Comparison of ENCODE assay signal across 8 cellular contexts in genomic region chr2:24490674-24491625, GRCh38. TPM values are rescaled to one million over a fixed set of nuclear protein-coding genes. Genes with fewer than 3 reads are reported as not detected.
DNase-seq lines count a peak whose midpoint lies in the region; ATAC-seq and TF ChIP-seq lines count a peak whose summit lies in the region.

NCOA1 (plus strand) TSS chr2:24491254; CDS start chr2:24658678, 167,424 bp downstream.

- CTCF ChIA-PET in HEK293T (lab: Yijun Ruan, JAX): no interaction called here
- CTCF ChIA-PET in activated naive CD4-positive, alpha-beta T cell treated with anti-CD3 and anti-CD28 coated beads, Interleukin-2, amount 10 ng/mL, durations not matched to agents 7 days and 5 days (lab: Charles Lee): interaction anchor here (0.8 to 1.8 kb wide), 3 partner anchors 12 to 337 kb away, joined by 3 to 4 read pairs (median 3); no protein-coding TSS in a partner anchor

- peak within 1 kb of the TSS; percentile 88 for H3K4me3 Mint-ChIP-seq in activated naive CD4-positive, alpha-beta T cell treated with anti-CD3 and anti-CD28 coated beads, Interleukin-2, amount 10 ng/mL, durations not matched to agents 7 days and 5 days

- peak within 1 kb of the TSS; percentile 85 for H3K4me3 ChIP-seq in SK-N-MC

- H3K9me3 Mint-ChIP-seq in activated naive CD4-positive, alpha-beta T cell treated with anti-CD3 and anti-CD28 coated beads, Interleukin-2, amount 10 ng/mL, durations not matched to agents 7 days and 5 days: no peaks in the 10 kb centered on the region

- H3K36me3 Mint-ChIP-seq in activated naive CD4-positive, alpha-beta T cell treated with anti-CD3 and anti-CD28 coated beads, Interleukin-2, amount 10 ng/mL, durations not matched to agents 7 days and 5 days: peaks cover 5% of the 10 kb centered on the region

- peak; percentile 71 for DNase-seq in GM04504 (ENCODE audit: low read depth)
- peak; percentile 90 for DNase-seq in HEK293T (ENCODE audit: extremely low spot score)
- DNase-seq in NAMALWA (ENCODE audit: low spot score): peak; percentile 89
- DNase-seq in SK-N-MC (ENCODE audit: low read depth, low spot score): no peak
- peak; percentile 94 for DNase-seq in activated naive CD4-positive, alpha-beta T cell treated with anti-CD3 and anti-CD28 coated beads, Interleukin-2, amount 10 ng/mL, durations not matched to agents 7 days and 5 days
- DNase-seq in globus pallidus (ENCODE audit: low spot score): peak; percentile 90
- DNase-seq in omental fat pad (ENCODE audit: low spot score): peak; percentile 66

- TF ChIP-seq CTCF in omental fat pad (IDR thresholded peaks at IDR 0.05): no peak

- H3K27ac ChIP-seq in SK-N-MC: peak within 1 kb of the TSS; percentile 65
- peak within 1 kb of the TSS; percentile 87 for H3K27ac ChIP-seq in temporal lobe (ENCODE audit: low read depth, low read length)

- no peaks in the 10 kb centered on the region for H3K9me3 ChIP-seq in SK-N-MC (ENCODE audit: low read depth, low read length)

- no peaks in the 10 kb centered on the region for H3K36me3 ChIP-seq in SK-N-MC (ENCODE audit: insufficient read depth, low read length)

- H3K27ac Mint-ChIP-seq in activated naive CD4-positive, alpha-beta T cell treated with anti-CD3 and anti-CD28 coated beads, Interleukin-2, amount 10 ng/mL, durations not matched to agents 7 days and 5 days: peak within 1 kb of the TSS; percentile 90

- H3K4me1 Mint-ChIP-seq in activated naive CD4-positive, alpha-beta T cell treated with anti-CD3 and anti-CD28 coated beads, Interleukin-2, amount 10 ng/mL, durations not matched to agents 7 days and 5 days: peaks cover 39% of the 10 kb centered on the region

- H3K27me3 Mint-ChIP-seq in activated naive CD4-positive, alpha-beta T cell treated with anti-CD3 and anti-CD28 coated beads, Interleukin-2, amount 10 ng/mL, durations not matched to agents 7 days and 5 days: peaks cover 13% of the 10 kb centered on the region

- ATAC-seq in omental fat pad (ENCODE audit: low FRiP score): peak; percentile 91

- H3K9ac ChIP-seq in SK-N-MC (ENCODE audit: insufficient read length): peak within 1 kb of the TSS; percentile 61

- POLR2A ChIA-PET in HEK293T (lab: Yijun Ruan, JAX): interaction anchor here (0.9 to 1.9 kb wide), 3 partner anchors 21 to 47 kb away, joined by 4 to 9 read pairs (median 4); no protein-coding TSS in a partner anchor

TF ChIP-seq in HEK293T, 16 proteins besides CTCF, POLR2A, EP300 and RAD21:
- TF ChIP-seq ELF4 (IDR thresholded peaks at IDR 0.05) (no peak), ARNT (IDR thresholded peaks at IDR 0.05) (no peak), FOXK2 (IDR thresholded peaks at IDR 0.05) (no peak)

RNA-seq across cellular contexts. Expression of gene NCOA1, which starts in this region (rescaled TPM):
- total RNA-seq in omental fat pad (10 to 100 TPM; 46.8 to 80.1 (median 50.1) TPM), temporal lobe (114 TPM)
